Comparison of ENCODE assay signal across 8 cellular contexts in the genomic region with DNA sequence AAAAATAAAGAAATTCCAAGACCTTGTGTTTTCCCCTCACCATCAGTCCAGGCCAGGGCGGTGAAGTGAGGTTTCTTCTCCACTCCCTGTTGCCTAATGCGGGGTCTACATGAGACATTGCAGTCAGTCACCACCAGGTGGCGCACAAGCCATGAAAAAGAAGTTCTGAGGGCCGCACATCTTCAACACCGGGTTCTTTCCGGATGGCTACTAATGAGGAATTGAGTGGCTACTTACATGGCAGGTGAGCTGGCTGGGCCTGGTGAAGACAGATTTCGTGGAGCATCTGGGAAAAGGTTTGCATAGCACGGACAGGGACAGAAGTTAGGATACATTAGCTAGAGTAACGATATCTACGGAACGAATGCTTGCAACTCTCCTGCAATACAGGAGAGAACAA. TPM values are rescaled to one million over a fixed set of nuclear protein-coding genes. Genes with fewer than 3 reads are reported as not detected.
DNase-seq lines count a peak whose midpoint lies in the region; ATAC-seq, FAIRE-seq and TF ChIP-seq lines count a peak whose summit lies in the region.

No MANE protein-coding gene starts in this region.

- WGBS in ovary, 3 donors: 22 to 27% (median 23%) methylated on average over 11 of the region's 11 CpGs

- H3K4me3 ChIP-seq in NB4 (ENCODE audit: low read depth, low read length) (no peak overlapping the region), SJSA1 (no peak overlapping the region), ovary (no peak overlapping the region)

- no peak for TF ChIP-seq POLR2A in NB4 (IDR thresholded peaks at IDR 0.05; ENCODE audit: extremely low read depth, insufficient read length)
- TF ChIP-seq POLR2A in ovary (IDR thresholded peaks at IDR 0.05): no peak

- intact Hi-C loops in ovary (cut with DNase I): loop anchor here in 3 of 4 donors (5.0 to 10.0 kb wide), 2 partner anchors 132 to 405 kb away; no protein-coding TSS in a partner anchor

- peak overlapping the region; percentile 30 for H3K4me3 Mint-ChIP-seq in type B pancreatic cell

- no peak for TF ChIP-seq EP300 in ovary (IDR thresholded peaks at IDR 0.05)

- no peaks in the 10 kb centered on the region for H3K36me3 ChIP-seq in SJSA1
- no peaks in the 10 kb centered on the region for H3K36me3 ChIP-seq in ovary

- DNase-seq in GDM1 (lab: John Stamatoyannopoulos, UW) (peak; percentile 25), NB4 (ENCODE audit: low read depth) (peak; percentile 83), SJSA1 (ENCODE audit: low read depth in 1 of 2, low spot score in 2 of 2) (peak; percentile 69 to 80), frontal cortex (ENCODE audit: low spot score in 2 of 2) (peak; percentile 24 to 56), ovary (peak; percentile 77 to 90 (median 85)), type B pancreatic cell (ENCODE audit: extremely low spot score, unreplicated experiment) (peak; percentile 84)
- DNase-seq in activated naive CD4-positive, alpha-beta T cell treated with Interleukin-2 at 50 U/mL for 16 hours: peak; percentile 85

- H3K27me3 ChIP-seq in SJSA1 (replicated peaks): peaks cover 33% of the 10 kb centered on the region
- no peaks in the 10 kb centered on the region for H3K27me3 ChIP-seq in ovary

- H3K4me1 Mint-ChIP-seq in type B pancreatic cell (ENCODE audit: unreplicated experiment): peaks cover 13% of the 10 kb centered on the region

- peak; percentile 74 for TF ChIP-seq CTCF in NB4 (IDR thresholded peaks at IDR 0.05; ENCODE audit: low read depth, low read length)
- peak; percentile 52 to 79 (median 72) for TF ChIP-seq CTCF in ovary (IDR thresholded peaks at IDR 0.05)
- peak; percentile 95 for TF ChIP-seq CTCF in type B pancreatic cell (conservative IDR thresholded peaks at IDR 0.05)

- peaks cover 39% of the 10 kb centered on the region for H3K27me3 Mint-ChIP-seq in type B pancreatic cell

- H3K27ac ChIP-seq in SJSA1: no peak overlapping the region
- no peak overlapping the region for H3K27ac ChIP-seq in ovary

- no peak for FAIRE-seq in frontal cortex (lab: Jason Lieb, UNC)

- H3K36me3 Mint-ChIP-seq in type B pancreatic cell: no peaks in the 10 kb centered on the region

- H3K9me3 ChIP-seq in SJSA1 (replicated peaks): no peaks in the 10 kb centered on the region
- H3K9me3 ChIP-seq in ovary: no peaks in the 10 kb centered on the region

- H3K27ac Mint-ChIP-seq in type B pancreatic cell: peak overlapping the region; percentile 31

- ATAC-seq in GM19035 (IDR thresholded peaks at IDR 0.05; ENCODE audit: unreplicated experiment): no peak

- no peaks in the 10 kb centered on the region for H3K9me3 Mint-ChIP-seq in type B pancreatic cell

- H3K4me1 ChIP-seq in SJSA1 (replicated peaks) (peaks cover 19% of the 10 kb centered on the region), ovary (ENCODE audit: insufficient read depth) (peaks cover 4% of the 10 kb centered on the region)

RNA-seq across cellular contexts. Expression of gene S100A11, which starts 15.8 kb away (rescaled TPM):
- total RNA-seq in SJSA1 (2014; rRNA removed; shearing (Covaris generic)): 228 and 284 TPM in 2 replicates
- 1.6 TPM for total RNA-seq in frontal cortex
- total RNA-seq in ovary: 100 to 1,000 TPM in 3 of 7 donors, 10 to 100 TPM in 4; 60.2 to 189 (median 85.8) TPM
- 100 to 1,000 TPM; 158 to 449 TPM for polyA plus RNA-seq in ovary
- total RNA-seq in type B pancreatic cell (ENCODE audit: low replicate concordance): 511 and 1,438 TPM in 2 replicates

RNA-seq across cellular contexts. Expression of gene TCHHL1, which starts 36.3 kb away (rescaled TPM):
- total RNA-seq in SJSA1 (2014; rRNA removed; shearing (Covaris generic)): not detected in 2 replicates
- total RNA-seq in frontal cortex (not detected), ovary (not detected), type B pancreatic cell (ENCODE audit: low replicate concordance) (6.5 and 22.3 TPM in 2 replicates)
- polyA plus RNA-seq in ovary: not detected

RNA-seq across cellular contexts. Expression of gene S100A10, which starts 58.9 kb away (rescaled TPM):
- 90.2 and 151 TPM in 2 replicates for total RNA-seq in SJSA1 (2014; rRNA removed; shearing (Covaris generic))
- total RNA-seq in frontal cortex (2.4 TPM), ovary (100 to 1,000 TPM in 5 of 7 donors, 10 to 100 TPM in 2; 38.6 to 327 (median 213) TPM), type B pancreatic cell (ENCODE audit: low replicate concordance) (316 and 1,258 TPM in 2 replicates)
- 100 to 1,000 TPM; 175 to 642 TPM for polyA plus RNA-seq in ovary

Comparison
In these comparisons a context has a peak if more than half of its experiments do, and no peak if none do; other contexts are left out.
1. DNase-seq: peak in every context shown above with its lines; median percentile 85 in activated naive CD4-positive, alpha-beta T cell treated with Interleukin-2 at 50 U/mL for 16 hours; 85 in ovary; 84 in type B pancreatic cell; 83 in NB4; 74 in SJSA1; 40 in frontal cortex; 25 in GDM1.
2. RNA of gene S100A11, which starts 15.8 kb away (total RNA-seq): 511 to 1,438 TPM in type B pancreatic cell, 228 to 284 TPM in SJSA1 and 60.2 to 189 TPM in ovary; 1.6 TPM in frontal cortex (single experiment); every median in the first group is over 10 times any median in the second.
3. RNA of gene S100A10, which starts 58.9 kb away (total RNA-seq): 316 to 1,258 TPM in type B pancreatic cell, 38.6 to 327 TPM in ovary and 90.2 to 151 TPM in SJSA1; 2.4 TPM in frontal cortex (single experiment); every median in the first group is over 10 times any median in the second.
4. Peak in every context shown above with its lines, with median percentiles within 50 percentile points of each other: CTCF ChIP-seq.